In the genomic region with DNA sequence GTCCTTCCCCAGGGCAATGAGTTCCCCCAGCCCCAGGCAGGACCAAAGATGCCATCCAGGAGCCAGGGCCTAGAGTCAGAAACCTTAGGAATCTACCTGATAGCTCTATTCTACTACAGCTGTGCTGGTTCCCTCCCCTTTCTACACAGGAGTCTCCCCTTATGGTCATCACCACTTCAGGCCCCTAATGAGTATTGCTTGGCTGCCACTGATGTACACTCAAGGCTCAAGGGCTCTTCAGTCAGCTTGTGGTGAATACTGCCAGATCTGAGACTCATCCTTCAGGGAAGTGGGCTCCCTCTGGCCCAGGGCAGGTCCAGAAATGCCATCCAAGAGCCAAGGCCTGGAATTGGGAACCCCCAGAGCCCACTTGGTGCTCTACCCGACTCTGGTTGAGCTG, we compare ENCODE assay signal across 20 cellular contexts.
DNase-seq lines count a peak whose midpoint lies in the region; ATAC-seq and TF ChIP-seq lines count a peak whose summit lies in the region.
"Had no signal": no experiment of that assay in that cellular context is flagged by ENCODE, and none has a peak within 500 bp of the region (broad histone marks: within the 10 kb centered on the region; RNA-seq: fewer than 3 reads in every experiment).

No MANE protein-coding gene starts in this region.

- H3K9me3 Mint-ChIP-seq in stimulated activated memory B cell treated with anti-CD40 and anti-IgM and Interleukin-4, amounts not matched to agents 10 μg/mL and 1 μg/mL and 100 μg/mL, for 72 hours: no peaks in the 10 kb centered on the region

- no peak overlapping the region for H3K4me3 ChIP-seq in PC-9
- H3K4me3 ChIP-seq: A549, SJCRH30 had no signal

- no peaks in the 10 kb centered on the region for H3K79me2 ChIP-seq in PC-9 (ENCODE audit: low read depth)

- no peaks in the 10 kb centered on the region for H3K9me3 ChIP-seq in PC-9 (ENCODE audit: insufficient read depth, low read depth)
- H3K9me3 ChIP-seq: A549, SJCRH30 had no signal

- no TSS peak for BruUV-seq in PC-9 (replicated peaks; lab: Mats Ljungman, UMichigan)

- ATAC-seq in stimulated activated memory B cell treated with anti-CD40 and anti-IgM and Interleukin-4, amounts not matched to agents 10 μg/mL and 1 μg/mL and 100 μg/mL, for 72 hours: peak; percentile 47
- ATAC-seq in HG03045 (IDR thresholded peaks at IDR 0.05; ENCODE audit: unreplicated experiment): no peak
- ATAC-seq: A549 had no signal

- H3K4me1 ChIP-seq in PC-9 (replicated peaks; ENCODE audit: insufficient read depth): no peaks in the 10 kb centered on the region
- H3K4me1 ChIP-seq: SJCRH30 had no signal

- no peak for TF ChIP-seq CTCF in PC-9 (conservative IDR thresholded peaks at IDR 0.05)

- H3K27ac Mint-ChIP-seq in stimulated activated memory B cell treated with anti-CD40 and anti-IgM and Interleukin-4, amounts not matched to agents 10 μg/mL and 1 μg/mL and 100 μg/mL, for 72 hours: no peak overlapping the region
- H3K27ac Mint-ChIP-seq: B cell had no signal

- H3K27me3 Mint-ChIP-seq in stimulated activated memory B cell treated with anti-CD40 and anti-IgM and Interleukin-4, amounts not matched to agents 10 μg/mL and 1 μg/mL and 100 μg/mL, for 72 hours: peaks cover 43% of the 10 kb centered on the region

- H2AFZ ChIP-seq in PC-9: no peak overlapping the region

- DNase-seq in DMS79 treated with DMSO at 0.1 percent for 48 hours (lab: John Stamatoyannopoulos, UW) (peak; percentile 88), NCI-H187 (lab: John Stamatoyannopoulos, UW) (peak; percentile 18 to 58), NCI-H510A treated with DMSO at 0.1 percent for 48 hours (lab: John Stamatoyannopoulos, UW) (peak; percentile 40), KG1 (lab: John Stamatoyannopoulos, UW) (no peak), PC-9 (no peak)
- DNase-seq: DND-41, H7, NCI-H1105 treated with DMSO at 0.1 percent for 48 hours, NCI-H1694 treated with DMSO at 0.1 percent for 48 hours, NCI-H2171 treated with DMSO at 0.1 percent for 48 hours, NCI-H446, NCI-H748 treated with DMSO at 0.1 percent for 48 hours, SJCRH30, T-helper 9 cell had no signal

- H4K20me1 ChIP-seq in PC-9 (ENCODE audit: insufficient read depth): no peaks in the 10 kb centered on the region

- intact Hi-C loops in PC-9 (cut with micrococcal nuclease; ENCODE audit: unreplicated experiment): no loop called here

- no peaks in the 10 kb centered on the region for H3K4me1 Mint-ChIP-seq in stimulated activated memory B cell treated with anti-CD40 and anti-IgM and Interleukin-4, amounts not matched to agents 10 μg/mL and 1 μg/mL and 100 μg/mL, for 72 hours
- H3K4me1 Mint-ChIP-seq: B cell, CD14-positive monocyte had no signal

- H3K27me3 ChIP-seq in PC-9 (ENCODE audit: insufficient read depth, low read depth): no peaks in the 10 kb centered on the region
- H3K27me3 ChIP-seq: SJCRH30 had no signal

- H3K36me3 Mint-ChIP-seq in stimulated activated memory B cell treated with anti-CD40 and anti-IgM and Interleukin-4, amounts not matched to agents 10 μg/mL and 1 μg/mL and 100 μg/mL, for 72 hours: no peaks in the 10 kb centered on the region
- H3K36me3 Mint-ChIP-seq: CD14-positive monocyte had no signal

- H3K4me2 ChIP-seq in PC-9: no peak overlapping the region
- H3K4me2 ChIP-seq: A549, KMS-11 had no signal

- no peaks in the 10 kb centered on the region for H3K9me2 ChIP-seq in PC-9 (ENCODE audit: insufficient read depth)

- H3K36me3 ChIP-seq in PC-9 (ENCODE audit: low read depth): no peaks in the 10 kb centered on the region
- H3K36me3 ChIP-seq: SJCRH30 had no signal

- H3F3A ChIP-seq in PC-9 (ENCODE audit: insufficient read depth, low read depth): no peaks in the 10 kb centered on the region

- CTCF ChIA-PET in PC-9 (lab: Charles Lee): no interaction called here

- no peak overlapping the region for H3K4me3 Mint-ChIP-seq in stimulated activated memory B cell treated with anti-CD40 and anti-IgM and Interleukin-4, amounts not matched to agents 10 μg/mL and 1 μg/mL and 100 μg/mL, for 72 hours
- H3K4me3 Mint-ChIP-seq: B cell, CD14-positive monocyte had no signal

- POLR2A ChIA-PET in PC-9 (lab: Charles Lee; ENCODE audit: unreplicated experiment): no interaction called here

- no peak overlapping the region for H3K27ac ChIP-seq in PC-9
- H3K27ac ChIP-seq: KMS-11, SJCRH30 had no signal

Comparison
In these comparisons a context has a peak if more than half of its experiments do, and no peak if none do; other contexts are left out.
1. DNase-seq: peak in DMS79 treated with DMSO at 0.1 percent for 48 hours (single experiment), NCI-H187 (2 of 2) and NCI-H510A treated with DMSO at 0.1 percent for 48 hours (single experiment); none in KG1 (single experiment) and PC-9 (0 of 2).